ENCODE assay signal across 27 cellular contexts in the genomic region with DNA sequence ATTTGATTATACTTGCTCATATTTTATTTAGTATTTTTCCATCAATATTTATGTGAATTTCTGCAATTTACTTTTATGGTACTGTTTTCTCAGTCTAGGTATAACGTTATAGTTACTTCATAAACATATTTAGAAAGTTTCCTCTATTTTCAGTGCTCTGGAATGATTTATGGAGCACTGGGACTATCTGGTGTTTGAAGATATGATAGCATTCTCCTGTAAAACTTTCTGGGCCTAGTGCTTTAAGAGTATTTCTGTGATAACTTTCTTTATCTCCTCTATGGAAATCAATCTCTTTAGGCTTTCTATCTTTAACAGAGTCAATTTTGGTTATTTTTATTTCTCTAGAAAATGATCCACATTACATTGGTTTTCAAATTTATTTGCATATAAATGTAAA.
"Had no signal": no experiment of that assay in that cellular context is flagged by ENCODE, and none has a peak within 500 bp of the region (broad histone marks: within the 10 kb centered on the region; RNA-seq: fewer than 3 reads in every experiment).

No MANE protein-coding gene starts in this region.

- H3K4me3 ChIP-seq: adrenal gland, body of pancreas, colonic mucosa, esophagus squamous epithelium had no signal

- H3K27ac ChIP-seq: adrenal gland, body of pancreas, colonic mucosa, epithelial cell of prostate, esophagus squamous epithelium had no signal

- DNase-seq: activated CD4-positive, alpha-beta memory T cell treated with anti-CD3 and anti-CD28 coated beads for 36 hours; activated CD4-positive, alpha-beta T cell treated with anti-CD3 and anti-CD28 coated beads for 36 hours; activated CD4-positive, alpha-beta T cell treated with anti-CD3 and anti-CD28 coated beads, Interleukin-2, amount 10 ng/mL, durations not matched to agents 24 days and 14 days; activated CD4-positive, CD25-positive, alpha-beta regulatory T cell; activated CD4-positive, CD25-positive, alpha-beta regulatory T cell treated with anti-CD3 and anti-CD28 coated beads, Interleukin-2, amount 50 U/mL, for 72 hours; activated CD8-positive, alpha-beta memory T cell treated with anti-CD3 and anti-CD28 coated beads, Interleukin-2, amount 10 ng/mL, durations not matched to agents 7 days and 5 days; activated CD8-positive, alpha-beta memory T cell treated with anti-CD3 and anti-CD28 coated beads, Interleukin-2, amount 50 U/mL, for 4 hours; activated CD8-positive, alpha-beta T cell treated with anti-CD3 and anti-CD28 coated beads, Interleukin-2, amount 10 ng/mL, durations not matched to agents 7 days and 5 days; activated effector memory CD4-positive, alpha-beta T cell treated with anti-CD3 and anti-CD28 coated beads, Interleukin-2, amount 50 U/mL, for 16 hours; activated naive CD4-positive, alpha-beta T cell treated with anti-CD3 and anti-CD28 coated beads for 36 hours; activated naive CD8-positive, alpha-beta T cell treated with anti-CD3 and anti-CD28 coated beads for 36 hours; activated naive CD8-positive, alpha-beta T cell treated with anti-CD3 and anti-CD28 coated beads, Interleukin-2, amount 50 U/mL, for 24 hours; activated T-cell treated with anti-CD3 and anti-CD28 coated beads, Interleukin-2, amount 50 U/mL, for 1 hour; activated T-cell treated with anti-CD3 and anti-CD28 coated beads, Interleukin-2, amount 50 U/mL, for 48 hours; adrenal gland; amygdala; aorta; body of pancreas; caudate nucleus; colonic mucosa; effector CD8-positive, alpha-beta T cell; esophagus squamous epithelium; foreskin fibroblast; head of caudate nucleus; T-helper 17 cell; T1000 had no signal

- ATAC-seq: activated CD4-positive, alpha-beta T cell treated with anti-CD3 and anti-CD28 coated beads for 36 hours; activated CD8-positive, alpha-beta memory T cell treated with anti-CD3 and anti-CD28 coated beads, Interleukin-2, amount 10 ng/mL, durations not matched to agents 7 days and 5 days; activated CD8-positive, alpha-beta T cell treated with anti-CD3 and anti-CD28 coated beads, Interleukin-2, amount 10 ng/mL, durations not matched to agents 7 days and 5 days; activated naive CD8-positive, alpha-beta T cell treated with anti-CD3 and anti-CD28 coated beads, Interleukin-2, amount 50 U/mL, for 24 hours; body of pancreas; T-helper 17 cell had no signal
